Comparison of ENCODE assay signal across 15 cellular contexts in the genomic region with DNA sequence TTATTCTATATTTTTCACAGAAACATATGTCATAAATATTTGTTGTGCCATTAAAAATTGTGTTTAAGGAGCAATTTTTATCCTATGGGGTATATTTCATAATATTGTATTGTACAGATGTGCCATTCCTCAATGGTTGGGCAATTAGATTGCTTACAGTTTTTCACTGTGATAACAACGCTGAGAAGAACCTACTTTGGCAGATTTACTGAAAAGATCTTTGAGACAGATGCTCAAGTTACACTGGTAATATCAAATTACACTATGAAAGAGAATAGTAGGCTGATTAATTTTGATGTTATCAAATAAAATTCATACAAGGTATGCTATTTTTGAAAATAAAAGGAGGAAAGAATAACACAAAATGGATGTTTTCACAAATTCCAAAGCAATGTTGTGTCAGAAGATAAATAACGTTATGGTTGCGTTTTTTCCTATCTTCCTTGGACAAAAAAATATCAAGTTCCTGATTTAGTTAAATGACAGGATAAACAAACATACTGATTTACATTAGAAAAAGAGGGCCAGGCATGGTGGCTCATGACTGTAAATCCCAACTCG.
"Had no signal": no experiment of that assay in that cellular context is flagged by ENCODE, and none has a peak within 500 bp of the region (broad histone marks: within the 10 kb centered on the region; RNA-seq: fewer than 3 reads in every experiment).

No MANE protein-coding gene starts in this region.

- H3K27ac ChIP-seq: cardiac muscle cell, gastrocnemius medialis, psoas muscle, right atrium auricular region, tibial artery had no signal

- H3K4me1 ChIP-seq: gastrocnemius medialis, psoas muscle, right atrium auricular region, tibial artery had no signal

- H3K27me3 ChIP-seq: cardiac muscle cell, gastrocnemius medialis, right atrium auricular region, tibial artery had no signal

- ATAC-seq: activated T-helper 17 cell treated with anti-CD3 and anti-CD28 coated beads, Interleukin-2, amount 50 U/mL, for 72 hours; gastrocnemius medialis; natural killer cell; psoas muscle; WTC11 had no signal

- H3K9me3 ChIP-seq: gastrocnemius medialis, psoas muscle, right atrium auricular region, tibial artery had no signal

- H3K4me3 ChIP-seq: cardiac muscle cell, gastrocnemius medialis, psoas muscle, right atrium auricular region, tibial artery had no signal

- DNase-seq: activated T-cell treated with anti-CD3 and anti-CD28 coated beads, Interleukin-2, amount 50 U/mL, for 24 hours; amniotic stem cell; erythroblast; gastrocnemius medialis; hippocampal formation; midbrain; natural killer cell; psoas muscle; stimulated activated CD4-positive, alpha-beta T cell treated with anti-CD3 and anti-CD28 coated beads, Interleukin-4, amount 100 ng/mL, for 4 hours; T1000; tibial artery had no signal

- H3K36me3 ChIP-seq: cardiac muscle cell, gastrocnemius medialis, right atrium auricular region, tibial artery had no signal
